In the genomic region with DNA sequence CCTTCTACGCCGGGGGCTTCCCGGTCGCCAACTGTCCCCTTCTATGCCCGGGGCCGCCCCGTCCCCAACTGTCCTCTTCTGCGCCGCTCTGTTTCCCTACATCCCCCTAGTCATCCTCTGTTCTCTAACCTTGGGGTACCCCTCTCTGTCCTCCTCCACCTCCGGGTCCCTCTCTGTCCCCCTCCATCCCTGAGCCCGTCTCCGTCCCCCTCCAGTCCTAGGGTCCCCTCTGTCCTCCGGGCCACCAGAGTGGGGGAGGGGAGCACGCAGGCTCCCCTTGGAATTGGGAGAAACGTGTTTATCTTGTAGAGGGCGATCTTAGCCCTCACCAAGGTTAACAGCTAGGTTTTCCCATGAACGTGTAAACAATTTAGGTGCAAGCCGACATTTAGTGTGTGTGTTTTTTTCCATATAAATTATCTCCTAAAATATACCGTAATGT, we compare ENCODE assay signal across 1 cellular context.
A peak's percentile ranks its signal among the peaks of the same experiment; 100 is the strongest.
TF ChIP-seq lines count a peak whose summit lies in the region.

No MANE protein-coding gene starts in this region.

TF ChIP-seq in HepG2, 621 proteins besides CTCF, POLR2A, EP300 and RAD21 (continued from another document and continues in another):
- TF ChIP-seq, protein P1, sequence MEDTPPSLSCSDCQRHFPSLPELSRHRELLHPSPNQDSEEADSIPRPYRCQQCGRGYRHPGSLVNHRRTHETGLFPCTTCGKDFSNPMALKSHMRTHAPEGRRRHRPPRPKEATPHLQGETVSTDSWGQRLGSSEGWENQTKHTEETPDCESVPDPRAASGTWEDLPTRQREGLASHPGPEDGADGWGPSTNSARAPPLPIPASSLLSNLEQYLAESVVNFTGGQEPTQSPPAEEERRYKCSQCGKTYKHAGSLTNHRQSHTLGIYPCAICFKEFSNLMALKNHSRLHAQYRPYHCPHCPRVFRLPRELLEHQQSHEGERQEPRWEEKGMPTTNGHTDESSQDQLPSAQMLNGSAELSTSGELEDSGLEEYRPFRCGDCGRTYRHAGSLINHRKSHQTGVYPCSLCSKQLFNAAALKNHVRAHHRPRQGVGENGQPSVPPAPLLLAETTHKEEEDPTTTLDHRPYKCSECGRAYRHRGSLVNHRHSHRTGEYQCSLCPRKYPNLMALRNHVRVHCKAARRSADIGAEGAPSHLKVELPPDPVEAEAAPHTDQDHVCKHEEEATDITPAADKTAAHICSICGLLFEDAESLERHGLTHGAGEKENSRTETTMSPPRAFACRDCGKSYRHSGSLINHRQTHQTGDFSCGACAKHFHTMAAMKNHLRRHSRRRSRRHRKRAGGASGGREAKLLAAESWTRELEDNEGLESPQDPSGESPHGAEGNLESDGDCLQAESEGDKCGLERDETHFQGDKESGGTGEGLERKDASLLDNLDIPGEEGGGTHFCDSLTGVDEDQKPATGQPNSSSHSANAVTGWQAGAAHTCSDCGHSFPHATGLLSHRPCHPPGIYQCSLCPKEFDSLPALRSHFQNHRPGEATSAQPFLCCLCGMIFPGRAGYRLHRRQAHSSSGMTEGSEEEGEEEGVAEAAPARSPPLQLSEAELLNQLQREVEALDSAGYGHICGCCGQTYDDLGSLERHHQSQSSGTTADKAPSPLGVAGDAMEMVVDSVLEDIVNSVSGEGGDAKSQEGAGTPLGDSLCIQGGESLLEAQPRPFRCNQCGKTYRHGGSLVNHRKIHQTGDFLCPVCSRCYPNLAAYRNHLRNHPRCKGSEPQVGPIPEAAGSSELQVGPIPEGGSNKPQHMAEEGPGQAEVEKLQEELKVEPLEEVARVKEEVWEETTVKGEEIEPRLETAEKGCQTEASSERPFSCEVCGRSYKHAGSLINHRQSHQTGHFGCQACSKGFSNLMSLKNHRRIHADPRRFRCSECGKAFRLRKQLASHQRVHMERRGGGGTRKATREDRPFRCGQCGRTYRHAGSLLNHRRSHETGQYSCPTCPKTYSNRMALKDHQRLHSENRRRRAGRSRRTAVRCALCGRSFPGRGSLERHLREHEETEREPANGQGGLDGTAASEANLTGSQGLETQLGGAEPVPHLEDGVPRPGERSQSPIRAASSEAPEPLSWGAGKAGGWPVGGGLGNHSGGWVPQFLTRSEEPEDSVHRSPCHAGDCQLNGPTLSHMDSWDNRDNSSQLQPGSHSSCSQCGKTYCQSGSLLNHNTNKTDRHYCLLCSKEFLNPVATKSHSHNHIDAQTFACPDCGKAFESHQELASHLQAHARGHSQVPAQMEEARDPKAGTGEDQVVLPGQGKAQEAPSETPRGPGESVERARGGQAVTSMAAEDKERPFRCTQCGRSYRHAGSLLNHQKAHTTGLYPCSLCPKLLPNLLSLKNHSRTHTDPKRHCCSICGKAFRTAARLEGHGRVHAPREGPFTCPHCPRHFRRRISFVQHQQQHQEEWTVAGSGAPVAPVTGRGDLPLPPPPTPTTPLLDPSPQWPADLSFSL (CRISPR knock-in tag; IDR thresholded peaks at IDR 0.05), result no peak
- no peak for TF ChIP-seq KLF12 (CRISPR knock-in tag; IDR thresholded peaks at IDR 0.05; ENCODE audit: borderline replicate concordance)
- no peak for TF ChIP-seq ZMYM2 (CRISPR knock-in tag; IDR thresholded peaks at IDR 0.05)
- peak; percentile 59; the same call in 1 of the 2 replicates for TF ChIP-seq PAX8 (CRISPR knock-in tag; IDR thresholded peaks at IDR 0.05; ENCODE audit: borderline replicate concordance)
- TF ChIP-seq SNAPC2 (CRISPR knock-in tag; IDR thresholded peaks at IDR 0.05), result no peak
- no peak; the same call in 1 of the 2 replicates for TF ChIP-seq MTA1 (CRISPR knock-in tag; IDR thresholded peaks at IDR 0.05; ENCODE audit: borderline replicate concordance)
- TF ChIP-seq, protein P2, sequence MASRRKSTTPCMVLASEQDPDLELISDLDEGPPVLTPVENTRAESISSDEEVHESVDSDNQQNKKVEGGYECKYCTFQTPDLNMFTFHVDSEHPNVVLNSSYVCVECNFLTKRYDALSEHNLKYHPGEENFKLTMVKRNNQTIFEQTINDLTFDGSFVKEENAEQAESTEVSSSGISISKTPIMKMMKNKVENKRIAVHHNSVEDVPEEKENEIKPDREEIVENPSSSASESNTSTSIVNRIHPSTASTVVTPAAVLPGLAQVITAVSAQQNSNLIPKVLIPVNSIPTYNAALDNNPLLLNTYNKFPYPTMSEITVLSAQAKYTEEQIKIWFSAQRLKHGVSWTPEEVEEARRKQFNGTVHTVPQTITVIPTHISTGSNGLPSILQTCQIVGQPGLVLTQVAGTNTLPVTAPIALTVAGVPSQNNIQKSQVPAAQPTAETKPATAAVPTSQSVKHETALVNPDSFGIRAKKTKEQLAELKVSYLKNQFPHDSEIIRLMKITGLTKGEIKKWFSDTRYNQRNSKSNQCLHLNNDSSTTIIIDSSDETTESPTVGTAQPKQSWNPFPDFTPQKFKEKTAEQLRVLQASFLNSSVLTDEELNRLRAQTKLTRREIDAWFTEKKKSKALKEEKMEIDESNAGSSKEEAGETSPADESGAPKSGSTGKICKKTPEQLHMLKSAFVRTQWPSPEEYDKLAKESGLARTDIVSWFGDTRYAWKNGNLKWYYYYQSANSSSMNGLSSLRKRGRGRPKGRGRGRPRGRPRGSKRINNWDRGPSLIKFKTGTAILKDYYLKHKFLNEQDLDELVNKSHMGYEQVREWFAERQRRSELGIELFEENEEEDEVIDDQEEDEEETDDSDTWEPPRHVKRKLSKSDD (CRISPR knock-in tag; IDR thresholded peaks at IDR 0.05; ENCODE audit: low read depth), result no peak
- 0 out of 2 replicates have a peak, but pooled peaks have one; percentile 11 for TF ChIP-seq ZKSCAN8 (CRISPR knock-in tag; IDR thresholded peaks at IDR 0.05; ENCODE audit: borderline replicate concordance)
- peak; percentile 99 for TF ChIP-seq SSRP1 (CRISPR knock-in tag; IDR thresholded peaks at IDR 0.05)
- TF ChIP-seq ISX (CRISPR knock-in tag; conservative IDR thresholded peaks at IDR 0.05), result no peak
- TF ChIP-seq ZNF530 (CRISPR knock-in tag; IDR thresholded peaks at IDR 0.05; ENCODE audit: low read depth), result no peak
- TF ChIP-seq ZNF34 (CRISPR knock-in tag; IDR thresholded peaks at IDR 0.05; ENCODE audit: borderline replicate concordance), result 0 out of 2 replicates have a peak, but pooled peaks have one; percentile 28
- TF ChIP-seq, protein P3, sequence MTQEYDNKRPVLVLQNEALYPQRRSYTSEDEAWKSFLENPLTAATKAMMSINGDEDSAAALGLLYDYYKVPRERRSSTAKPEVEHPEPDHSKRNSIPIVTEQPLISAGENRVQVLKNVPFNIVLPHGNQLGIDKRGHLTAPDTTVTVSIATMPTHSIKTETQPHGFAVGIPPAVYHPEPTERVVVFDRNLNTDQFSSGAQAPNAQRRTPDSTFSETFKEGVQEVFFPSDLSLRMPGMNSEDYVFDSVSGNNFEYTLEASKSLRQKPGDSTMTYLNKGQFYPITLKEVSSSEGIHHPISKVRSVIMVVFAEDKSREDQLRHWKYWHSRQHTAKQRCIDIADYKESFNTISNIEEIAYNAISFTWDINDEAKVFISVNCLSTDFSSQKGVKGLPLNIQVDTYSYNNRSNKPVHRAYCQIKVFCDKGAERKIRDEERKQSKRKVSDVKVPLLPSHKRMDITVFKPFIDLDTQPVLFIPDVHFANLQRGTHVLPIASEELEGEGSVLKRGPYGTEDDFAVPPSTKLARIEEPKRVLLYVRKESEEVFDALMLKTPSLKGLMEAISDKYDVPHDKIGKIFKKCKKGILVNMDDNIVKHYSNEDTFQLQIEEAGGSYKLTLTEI (CRISPR knock-in tag; conservative IDR thresholded peaks at IDR 0.05), result no peak
- no peak for TF ChIP-seq PITX1 (CRISPR knock-in tag; IDR thresholded peaks at IDR 0.05)
- TF ChIP-seq, protein P4, sequence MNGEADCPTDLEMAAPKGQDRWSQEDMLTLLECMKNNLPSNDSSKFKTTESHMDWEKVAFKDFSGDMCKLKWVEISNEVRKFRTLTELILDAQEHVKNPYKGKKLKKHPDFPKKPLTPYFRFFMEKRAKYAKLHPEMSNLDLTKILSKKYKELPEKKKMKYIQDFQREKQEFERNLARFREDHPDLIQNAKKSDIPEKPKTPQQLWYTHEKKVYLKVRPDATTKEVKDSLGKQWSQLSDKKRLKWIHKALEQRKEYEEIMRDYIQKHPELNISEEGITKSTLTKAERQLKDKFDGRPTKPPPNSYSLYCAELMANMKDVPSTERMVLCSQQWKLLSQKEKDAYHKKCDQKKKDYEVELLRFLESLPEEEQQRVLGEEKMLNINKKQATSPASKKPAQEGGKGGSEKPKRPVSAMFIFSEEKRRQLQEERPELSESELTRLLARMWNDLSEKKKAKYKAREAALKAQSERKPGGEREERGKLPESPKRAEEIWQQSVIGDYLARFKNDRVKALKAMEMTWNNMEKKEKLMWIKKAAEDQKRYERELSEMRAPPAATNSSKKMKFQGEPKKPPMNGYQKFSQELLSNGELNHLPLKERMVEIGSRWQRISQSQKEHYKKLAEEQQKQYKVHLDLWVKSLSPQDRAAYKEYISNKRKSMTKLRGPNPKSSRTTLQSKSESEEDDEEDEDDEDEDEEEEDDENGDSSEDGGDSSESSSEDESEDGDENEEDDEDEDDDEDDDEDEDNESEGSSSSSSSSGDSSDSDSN (CRISPR knock-in tag; IDR thresholded peaks at IDR 0.05), result no peak; the same call in 1 of the 2 replicates
- TF ChIP-seq, protein P5, sequence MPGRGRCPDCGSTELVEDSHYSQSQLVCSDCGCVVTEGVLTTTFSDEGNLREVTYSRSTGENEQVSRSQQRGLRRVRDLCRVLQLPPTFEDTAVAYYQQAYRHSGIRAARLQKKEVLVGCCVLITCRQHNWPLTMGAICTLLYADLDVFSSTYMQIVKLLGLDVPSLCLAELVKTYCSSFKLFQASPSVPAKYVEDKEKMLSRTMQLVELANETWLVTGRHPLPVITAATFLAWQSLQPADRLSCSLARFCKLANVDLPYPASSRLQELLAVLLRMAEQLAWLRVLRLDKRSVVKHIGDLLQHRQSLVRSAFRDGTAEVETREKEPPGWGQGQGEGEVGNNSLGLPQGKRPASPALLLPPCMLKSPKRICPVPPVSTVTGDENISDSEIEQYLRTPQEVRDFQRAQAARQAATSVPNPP (CRISPR knock-in tag; IDR thresholded peaks at IDR 0.05), result 0 out of 2 replicates have a peak, but pooled peaks have one; percentile 10
- TF ChIP-seq ZNF496 (CRISPR knock-in tag; IDR thresholded peaks at IDR 0.05; ENCODE audit: insufficient replicate concordance), result no peak
- no peak for TF ChIP-seq SATB2 (CRISPR knock-in tag; IDR thresholded peaks at IDR 0.05)
- 0 out of 2 replicates have a peak, but pooled peaks have one; percentile 25 for TF ChIP-seq SOX13 (IDR thresholded peaks at IDR 0.05)
- TF ChIP-seq SOX13 (CRISPR knock-in tag; conservative IDR thresholded peaks at IDR 0.05 in 1 of 2, IDR thresholded peaks at IDR 0.05 in 1 of 2), result no peak; a peak in 1 of 4 replicates
- TF ChIP-seq, protein P6, sequence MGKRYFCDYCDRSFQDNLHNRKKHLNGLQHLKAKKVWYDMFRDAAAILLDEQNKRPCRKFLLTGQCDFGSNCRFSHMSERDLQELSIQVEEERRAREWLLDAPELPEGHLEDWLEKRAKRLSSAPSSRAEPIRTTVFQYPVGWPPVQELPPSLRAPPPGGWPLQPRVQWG (CRISPR knock-in tag; IDR thresholded peaks at IDR 0.05; ENCODE audit: borderline replicate concordance, low read depth), result no peak
- TF ChIP-seq PAF1 (CRISPR knock-in tag; IDR thresholded peaks at IDR 0.05), result peak; percentile 99
- TF ChIP-seq ZNF446 (CRISPR knock-in tag; IDR thresholded peaks at IDR 0.05), result no peak
- no peak for TF ChIP-seq ZNF766 (CRISPR knock-in tag; IDR thresholded peaks at IDR 0.05; ENCODE audit: borderline replicate concordance)
- 0 out of 2 replicates have a peak, but pooled peaks have one; percentile 27 for TF ChIP-seq SP5 (CRISPR knock-in tag; IDR thresholded peaks at IDR 0.05; ENCODE audit: borderline replicate concordance, low read depth)
- 0 out of 2 replicates have a peak, but pooled peaks have one; percentile 63 for TF ChIP-seq SNAI1 (CRISPR knock-in tag; IDR thresholded peaks at IDR 0.05; ENCODE audit: borderline replicate concordance)
- TF ChIP-seq ZFX (CRISPR knock-in tag; IDR thresholded peaks at IDR 0.05; ENCODE audit: low read depth), result no peak
- no peak for TF ChIP-seq ZNF430 (CRISPR knock-in tag; IDR thresholded peaks at IDR 0.05)
- TF ChIP-seq TOE1 (CRISPR knock-in tag; IDR thresholded peaks at IDR 0.05), result no peak
- TF ChIP-seq LCORL (IDR thresholded peaks at IDR 0.05), result no peak
- TF ChIP-seq LCORL (CRISPR knock-in tag; IDR thresholded peaks at IDR 0.05), result 0 out of 2 replicates have a peak, but pooled peaks have one; percentile 22
- TF ChIP-seq ZNF670 (CRISPR knock-in tag; IDR thresholded peaks at IDR 0.05; ENCODE audit: borderline replicate concordance), result no peak
- TF ChIP-seq MED1 (CRISPR knock-in tag; IDR thresholded peaks at IDR 0.05), result no peak
- peak; percentile 81; the same call in 1 of the 2 replicates for TF ChIP-seq ZNF253 (CRISPR knock-in tag; IDR thresholded peaks at IDR 0.05; ENCODE audit: borderline replicate concordance)
- peak; percentile 13 for TF ChIP-seq HNRNPLL (IDR thresholded peaks at IDR 0.05; ENCODE audit: low read depth, low read length, poor library complexity, severe bottlenecking)
- TF ChIP-seq NKX3-1 (CRISPR knock-in tag; IDR thresholded peaks at IDR 0.05), result no peak
- TF ChIP-seq MIER2 (CRISPR knock-in tag; IDR thresholded peaks at IDR 0.05), result no peak
- peak; percentile 62; the same call in 1 of the 2 replicates for TF ChIP-seq HNRNPL (IDR thresholded peaks at IDR 0.05; ENCODE audit: low read depth, low read length)
- no peak for TF ChIP-seq ZNF264 (CRISPR knock-in tag; IDR thresholded peaks at IDR 0.05)
- TF ChIP-seq POLR2AphosphoS5 (IDR thresholded peaks at IDR 0.05; ENCODE audit: low read depth, low read length), result peak; percentile 57
- TF ChIP-seq REXO4 (CRISPR knock-in tag; IDR thresholded peaks at IDR 0.05; ENCODE audit: borderline replicate concordance), result 0 out of 2 replicates have a peak, but pooled peaks have one; percentile 45
- TF ChIP-seq, protein P7, sequence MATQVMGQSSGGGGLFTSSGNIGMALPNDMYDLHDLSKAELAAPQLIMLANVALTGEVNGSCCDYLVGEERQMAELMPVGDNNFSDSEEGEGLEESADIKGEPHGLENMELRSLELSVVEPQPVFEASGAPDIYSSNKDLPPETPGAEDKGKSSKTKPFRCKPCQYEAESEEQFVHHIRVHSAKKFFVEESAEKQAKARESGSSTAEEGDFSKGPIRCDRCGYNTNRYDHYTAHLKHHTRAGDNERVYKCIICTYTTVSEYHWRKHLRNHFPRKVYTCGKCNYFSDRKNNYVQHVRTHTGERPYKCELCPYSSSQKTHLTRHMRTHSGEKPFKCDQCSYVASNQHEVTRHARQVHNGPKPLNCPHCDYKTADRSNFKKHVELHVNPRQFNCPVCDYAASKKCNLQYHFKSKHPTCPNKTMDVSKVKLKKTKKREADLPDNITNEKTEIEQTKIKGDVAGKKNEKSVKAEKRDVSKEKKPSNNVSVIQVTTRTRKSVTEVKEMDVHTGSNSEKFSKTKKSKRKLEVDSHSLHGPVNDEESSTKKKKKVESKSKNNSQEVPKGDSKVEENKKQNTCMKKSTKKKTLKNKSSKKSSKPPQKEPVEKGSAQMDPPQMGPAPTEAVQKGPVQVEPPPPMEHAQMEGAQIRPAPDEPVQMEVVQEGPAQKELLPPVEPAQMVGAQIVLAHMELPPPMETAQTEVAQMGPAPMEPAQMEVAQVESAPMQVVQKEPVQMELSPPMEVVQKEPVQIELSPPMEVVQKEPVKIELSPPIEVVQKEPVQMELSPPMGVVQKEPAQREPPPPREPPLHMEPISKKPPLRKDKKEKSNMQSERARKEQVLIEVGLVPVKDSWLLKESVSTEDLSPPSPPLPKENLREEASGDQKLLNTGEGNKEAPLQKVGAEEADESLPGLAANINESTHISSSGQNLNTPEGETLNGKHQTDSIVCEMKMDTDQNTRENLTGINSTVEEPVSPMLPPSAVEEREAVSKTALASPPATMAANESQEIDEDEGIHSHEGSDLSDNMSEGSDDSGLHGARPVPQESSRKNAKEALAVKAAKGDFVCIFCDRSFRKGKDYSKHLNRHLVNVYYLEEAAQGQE (IDR thresholded peaks at IDR 0.05; ENCODE audit: borderline replicate concordance in 1 of 2, low read depth in 1 of 2, low read length in 2 of 2), result no peak
